8 cellular contexts compared by ENCODE assay signal in the genomic region with DNA sequence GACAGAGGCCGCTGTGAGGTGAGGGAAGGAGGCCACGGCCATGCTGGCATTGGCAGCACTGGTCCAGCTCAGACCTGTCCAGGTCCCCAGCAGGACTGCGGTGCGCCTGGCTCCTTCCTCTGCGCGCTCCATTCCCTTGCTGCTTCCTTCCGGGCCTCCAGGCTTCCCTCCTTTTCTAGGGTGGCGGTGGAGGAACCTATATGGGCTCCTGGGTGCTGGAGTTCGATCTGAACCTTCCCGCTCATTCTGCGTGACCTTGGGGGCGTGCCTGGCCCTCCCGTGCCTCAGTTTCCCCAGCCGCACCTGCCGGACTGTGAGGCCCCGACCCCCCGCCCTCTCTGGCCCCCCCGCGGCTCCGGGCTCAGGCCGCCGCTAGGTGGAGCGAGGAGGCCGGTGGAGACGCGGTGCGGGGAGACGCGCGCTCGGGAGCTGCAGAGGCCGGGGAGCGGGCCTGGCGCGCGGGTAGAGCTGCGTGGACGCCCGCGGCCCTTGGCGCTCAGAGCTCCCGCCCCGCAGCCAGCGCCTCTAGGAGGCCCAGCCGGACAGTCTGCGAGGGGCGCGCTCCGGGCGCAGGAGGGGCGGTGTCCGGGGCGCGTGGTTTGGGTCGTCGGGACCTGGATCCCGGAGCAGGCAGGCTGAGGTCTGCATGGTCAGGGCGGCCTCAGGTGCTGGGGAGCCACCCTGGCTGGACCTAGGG. TPM values are rescaled to one million over a fixed set of nuclear protein-coding genes. Genes with fewer than 3 reads are reported as not detected.
DNase-seq lines count a peak whose midpoint lies in the region; ATAC-seq and TF ChIP-seq lines count a peak whose summit lies in the region.

No MANE protein-coding gene starts in this region.

- H3K4me2 ChIP-seq in HCT116 (ENCODE audit: low read length), result peak overlapping the region; percentile 56

- peaks cover 15 to 34% of the 10 kb centered on the region in 2 donors for H3K27me3 Mint-ChIP-seq in effector memory CD8-positive, alpha-beta T cell

- no peaks in the 10 kb centered on the region for H3K79me2 ChIP-seq in HCT116 (ENCODE audit: insufficient read depth, low read length)

- H3K4me3 ChIP-seq in BJ (ENCODE audit: low read depth, low read length) (peak overlapping the region; percentile 14; the same call in 1 of the 2 replicates), HCT116 (replicated peaks in 1 of 2; ENCODE audit: low read depth in 1 of 2, low read length in 2 of 2) (no peak overlapping the region)

- H4K20me1 ChIP-seq in HCT116 (ENCODE audit: insufficient read depth), result no peaks in the 10 kb centered on the region

- no peak overlapping the region for H3K4me3 Mint-ChIP-seq in effector memory CD8-positive, alpha-beta T cell

- peaks cover 12 to 39% of the 10 kb centered on the region in 2 experiments for H3K4me1 ChIP-seq in HCT116 (ENCODE audit: control insufficient read depth in 1 of 2, insufficient read depth in 2 of 2, low read length in 2 of 2)

- H3K9me2 ChIP-seq in HCT116 (ENCODE audit: insufficient read depth), result no peaks in the 10 kb centered on the region

- H3K9me3 Mint-ChIP-seq in effector memory CD8-positive, alpha-beta T cell, result no peaks in the 10 kb centered on the region

- TF ChIP-seq RAD21 in HCT116 (IDR thresholded peaks at IDR 0.05; ENCODE audit: low read depth), result peak; percentile 80

- H3K27ac Mint-ChIP-seq in effector memory CD8-positive, alpha-beta T cell, result no peak overlapping the region

- CTCF ChIA-PET in BJ (lab: Yijun Ruan, JAX), result interaction anchor here (0.6 to 2.6 kb wide), 18 partner anchors 9 to 103 kb away, joined by 3 to 16 read pairs (median 4); no protein-coding TSS in a partner anchor
- CTCF ChIA-PET in HCT116 (lab: Charles Lee), result interaction anchor here (0.7 to 1.8 kb wide), 4 partner anchors 11 to 156 kb away, joined by 3 to 7 read pairs (median 3); no protein-coding TSS in a partner anchor

- no peak for TF ChIP-seq POLR2A in HCT116 (IDR thresholded peaks at IDR 0.05; ENCODE audit: borderline replicate concordance, extremely low read depth, insufficient read depth, insufficient read length)

- H2AFZ ChIP-seq in HCT116 (ENCODE audit: low read depth, low read length, poor library complexity, severe bottlenecking), result no peak overlapping the region

- H3K4me1 Mint-ChIP-seq in effector memory CD8-positive, alpha-beta T cell (ENCODE audit: low read depth in 2 of 2), result no peaks in the 10 kb centered on the region

- BruUV-seq in HCT116 (replicated peaks; lab: Mats Ljungman, UMichigan), result no TSS peak

- H3K36me3 Mint-ChIP-seq in effector memory CD8-positive, alpha-beta T cell (ENCODE audit: insufficient read depth), result no peaks in the 10 kb centered on the region

- no peak overlapping the region for H3K27ac ChIP-seq in HCT116 (ENCODE audit: low read depth, low read length)
- no peak overlapping the region for H3K27ac ChIP-seq in substantia nigra (ENCODE audit: low read depth, low read length, poor library complexity, severe bottlenecking)

- no peak overlapping the region for H3K9ac ChIP-seq in HCT116 (ENCODE audit: low read length)

- no peaks in the 10 kb centered on the region for H3K9me3 ChIP-seq in HCT116 (ENCODE audit: control insufficient read depth in 1 of 2, insufficient read depth in 1 of 2, low read depth in 1 of 2, low read length in 2 of 2)

- H3K36me3 ChIP-seq in BJ (ENCODE audit: control insufficient read depth, insufficient read depth, low read length), result no peaks in the 10 kb centered on the region
- H3K36me3 ChIP-seq in HCT116 (ENCODE audit: control insufficient read depth in 1 of 2, insufficient read depth in 2 of 2, low read length in 2 of 2), result no peaks in the 10 kb centered on the region

- POLR2A ChIA-PET in BJ (lab: Charles Lee) (no interaction called here), HCT116 (lab: Charles Lee) (no interaction called here)

- H3K27me3 ChIP-seq in BJ (ENCODE audit: control insufficient read depth, insufficient read depth, low read length) (peaks cover 9% of the 10 kb centered on the region), HCT116 (ENCODE audit: insufficient read depth, low read length) (0 out of 2 replicates have a peak, but pooled peaks cover 4% of the 10 kb centered on the region)

- ATAC-seq in HCT116 (peak; percentile 85), GM18511 (IDR thresholded peaks at IDR 0.05; ENCODE audit: unreplicated experiment) (no peak), GM18868 (IDR thresholded peaks at IDR 0.05; ENCODE audit: unreplicated experiment) (no peak)
- peak; percentile 35 for ATAC-seq in effector memory CD8-positive, alpha-beta T cell (replicated peaks)

- RAD21 ChIA-PET in HCT116 (lab: Charles Lee; ENCODE audit: low non-redundant PET in 1 of 2, low total read pairs in 2 of 2, uncharacterized antibody in 2 of 2, unreplicated experiment in 2 of 2), result interaction anchor here (0.6 to 0.9 kb wide), 3 partner anchors 18 to 88 kb away, joined by 3 to 4 read pairs (median 3); no protein-coding TSS in a partner anchor

- intact Hi-C loops in HCT116 (cut with micrococcal nuclease), result no loop called here

- DNase-seq in BJ (ENCODE audit: low read depth) (no peak), HCT116 (ENCODE audit: low read depth, low spot score) (peak; percentile 18), T1000 (lab: John Stamatoyannopoulos, UW) (peak; percentile 47), lung microvascular endothelial cell (ENCODE audit: low read depth in 2 of 2) (peak; percentile 57 to 71), substantia nigra (lab: John Stamatoyannopoulos, UW) (peak in 39 of 49 donors; percentile 5 to 81 (median 36))
- no peak for DNase-seq in effector memory CD8-positive, alpha-beta T cell

- TF ChIP-seq CTCF in BJ (IDR thresholded peaks at IDR 0.05; ENCODE audit: insufficient read depth, low read depth, low read length) (peak; percentile 61), HCT116 (IDR thresholded peaks at IDR 0.05 in 2 of 3, conservative IDR thresholded peaks at IDR 0.05 in 1 of 3; ENCODE audit: borderline replicate concordance in 1 of 3, insufficient read depth in 1 of 3, low read depth in 2 of 3, low read length in 2 of 3) (peak; percentile 62 to 76 (median 69); a peak in 5 of 6 replicates)

TF ChIP-seq in HCT116, 20 proteins besides CTCF, POLR2A, EP300 and RAD21:
- TF ChIP-seq CBX3 (IDR thresholded peaks at IDR 0.05; ENCODE audit: low read depth) (no peak), EZH2phosphoT487 (IDR thresholded peaks at IDR 0.05; ENCODE audit: borderline replicate concordance) (no peak), ZFX (IDR thresholded peaks at IDR 0.05) (peak; percentile 31; the same call in 1 of the 2 replicates), YY1 (IDR thresholded peaks at IDR 0.05; ENCODE audit: extremely low read depth, insufficient replicate concordance, low read depth, low read length) (peak; percentile 34), EZH2 (IDR thresholded peaks at IDR 0.05) (no peak)
- TF ChIP-seq, protein P1, sequence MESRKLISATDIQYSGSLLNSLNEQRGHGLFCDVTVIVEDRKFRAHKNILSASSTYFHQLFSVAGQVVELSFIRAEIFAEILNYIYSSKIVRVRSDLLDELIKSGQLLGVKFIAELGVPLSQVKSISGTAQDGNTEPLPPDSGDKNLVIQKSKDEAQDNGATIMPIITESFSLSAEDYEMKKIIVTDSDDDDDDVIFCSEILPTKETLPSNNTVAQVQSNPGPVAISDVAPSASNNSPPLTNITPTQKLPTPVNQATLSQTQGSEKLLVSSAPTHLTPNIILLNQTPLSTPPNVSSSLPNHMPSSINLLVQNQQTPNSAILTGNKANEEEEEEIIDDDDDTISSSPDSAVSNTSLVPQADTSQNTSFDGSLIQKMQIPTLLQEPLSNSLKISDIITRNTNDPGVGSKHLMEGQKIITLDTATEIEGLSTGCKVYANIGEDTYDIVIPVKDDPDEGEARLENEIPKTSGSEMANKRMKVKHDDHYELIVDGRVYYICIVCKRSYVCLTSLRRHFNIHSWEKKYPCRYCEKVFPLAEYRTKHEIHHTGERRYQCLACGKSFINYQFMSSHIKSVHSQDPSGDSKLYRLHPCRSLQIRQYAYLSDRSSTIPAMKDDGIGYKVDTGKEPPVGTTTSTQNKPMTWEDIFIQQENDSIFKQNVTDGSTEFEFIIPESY (IDR thresholded peaks at IDR 0.05; ENCODE audit: extremely low read depth, insufficient replicate concordance, low read length), result peak; percentile 21

RNA-seq across cellular contexts. Expression of gene EFNA2, which starts 29.9 kb away (rescaled TPM):
- not detected in 2 replicates for polyA plus RNA-seq in BJ (2011; rRNA removed)
- polyA minus RNA-seq in BJ (2011; rRNA and poly(A)+ RNA removed), result not detected in 2 replicates
- total RNA-seq in HCT116 (2021; ENCODE audit: unreplicated experiment) (12.2 TPM), lung microvascular endothelial cell (under 0.01 TPM in 1 of 2 replicates, not detected in the other)
- polyA plus RNA-seq in HCT116 (2012), result 7.9 and 9.0 TPM in 2 replicates

RNA-seq across cellular contexts. Expression of gene FAM174C, which starts 40.3 kb away (rescaled TPM):
- 24.6 and 37.5 TPM in 2 replicates for polyA plus RNA-seq in BJ (2011; rRNA removed)
- 8.6 TPM in 2 replicates for polyA minus RNA-seq in BJ (2011; rRNA and poly(A)+ RNA removed)
- 77.1 TPM for total RNA-seq in HCT116 (2021; ENCODE audit: unreplicated experiment)
- polyA plus RNA-seq in HCT116 (2012), result 87.0 and 88.0 TPM in 2 replicates
- total RNA-seq in lung microvascular endothelial cell, result 16.9 and 17.0 TPM in 2 replicates

RNA-seq across cellular contexts. Expression of gene CIRBP, which starts 46.5 kb away (rescaled TPM):
- 342 and 372 TPM in 2 replicates for polyA plus RNA-seq in BJ (2011; rRNA removed)
- polyA minus RNA-seq in BJ (2011; rRNA and poly(A)+ RNA removed), result 69.9 and 93.9 TPM in 2 replicates
- 276 TPM for total RNA-seq in HCT116 (2021; ENCODE audit: unreplicated experiment)
- polyA plus RNA-seq in HCT116 (2012), result 398 and 405 TPM in 2 replicates
- total RNA-seq in lung microvascular endothelial cell, result 95.4 and 115 TPM in 2 replicates

Comparison
In these comparisons a context has a peak if more than half of its experiments do, and no peak if none do; other contexts are left out.
1. DNase-seq: peak in HCT116 (single experiment), T1000 (single experiment), lung microvascular endothelial cell (2 of 2) and substantia nigra (39 of 49); none in BJ (single experiment) and effector memory CD8-positive, alpha-beta T cell (0 of 3).
2. ATAC-seq: peak in HCT116 (single experiment) and effector memory CD8-positive, alpha-beta T cell (single experiment); none in GM18511 (single experiment) and GM18868 (single experiment).
3. RNA of gene EFNA2, which starts 29.9 kb away (total RNA-seq): 12.2 TPM in HCT116 (single experiment); under 0.01 TPM in lung microvascular endothelial cell; every median in the first group is over 10 times any median in the second.